ENCODE assay signal across 1 cellular context in genomic region chr3:48945432-48945831, GRCh38.
TF ChIP-seq lines count a peak whose summit lies in the region.

No MANE protein-coding gene starts in this region.

TF ChIP-seq in IMR-90, 13 proteins besides CTCF, POLR2A, EP300 and RAD21:
- no peak for TF ChIP-seq MAFK (IDR thresholded peaks at IDR 0.05; ENCODE audit: low read depth, low read length)
- no peak for TF ChIP-seq ELK1 (IDR thresholded peaks at IDR 0.05; ENCODE audit: borderline replicate concordance, low read depth, low read length)
- no peak for TF ChIP-seq USF2 (IDR thresholded peaks at IDR 0.05; ENCODE audit: low read depth, low read length)
- no peak for TF ChIP-seq MXI1 (IDR thresholded peaks at IDR 0.05; ENCODE audit: borderline replicate concordance, low read depth, low read length)
- TF ChIP-seq CHD1 (IDR thresholded peaks at IDR 0.05; ENCODE audit: low read depth, low read length): no peak
- TF ChIP-seq BHLHE40 (IDR thresholded peaks at IDR 0.05; ENCODE audit: low read depth, low read length): no peak
- no peak for TF ChIP-seq CEBPB (IDR thresholded peaks at IDR 0.05; ENCODE audit: low read depth, low read length)
- no peak for TF ChIP-seq FOS (IDR thresholded peaks at IDR 0.05; ENCODE audit: low read depth, low read length)
- no peak for TF ChIP-seq RCOR1 (IDR thresholded peaks at IDR 0.05; ENCODE audit: insufficient replicate concordance, low read length)
- TF ChIP-seq SMC3 (IDR thresholded peaks at IDR 0.05; ENCODE audit: low read depth, low read length): no peak
- TF ChIP-seq NFE2L2 (IDR thresholded peaks at IDR 0.05; ENCODE audit: low read depth, low read length): no peak
- no peak for TF ChIP-seq RFX5 (IDR thresholded peaks at IDR 0.05; ENCODE audit: low read depth, low read length)
- TF ChIP-seq MAZ (IDR thresholded peaks at IDR 0.05; ENCODE audit: borderline replicate concordance, low read depth, low read length): no peak
